In the genomic region with DNA sequence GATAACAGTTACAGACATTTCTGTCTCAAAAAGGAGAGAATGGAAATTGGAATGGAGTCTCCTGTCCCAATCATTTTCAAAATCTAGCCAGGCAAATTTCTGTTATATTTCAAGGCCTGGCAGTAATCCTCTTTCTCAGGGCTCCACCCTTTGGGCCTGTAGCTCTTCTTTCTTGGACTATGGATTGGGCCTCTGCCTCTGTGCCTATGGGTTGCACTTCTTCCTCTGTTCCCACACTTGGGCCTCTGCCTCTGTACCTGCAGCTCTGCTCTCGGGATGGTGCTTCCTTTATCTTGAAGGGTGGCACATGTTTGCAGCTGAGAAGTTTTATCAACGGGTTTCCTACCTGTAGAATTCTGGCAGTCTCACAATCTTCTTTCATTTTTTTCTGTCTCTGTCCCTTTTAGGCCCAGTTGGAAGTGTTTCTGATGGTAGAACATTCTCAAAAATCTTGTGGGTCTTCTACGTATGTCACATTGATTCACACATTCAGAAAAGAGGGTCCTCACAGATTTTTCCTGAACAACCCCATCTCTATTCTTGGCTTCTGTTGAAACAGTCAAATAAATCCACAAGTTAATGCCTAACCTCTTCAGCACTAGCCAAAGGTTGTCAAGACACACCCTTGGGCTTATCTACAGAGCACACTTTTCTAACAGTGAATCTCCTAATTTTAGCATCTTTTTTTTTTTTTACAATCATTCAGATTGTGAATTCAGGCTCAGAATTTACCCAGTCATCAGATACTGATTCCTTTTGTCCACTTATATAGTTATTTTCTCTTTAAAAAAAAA, we compare ENCODE assay signal across 31 cellular contexts.
"Had no signal": no experiment of that assay in that cellular context is flagged by ENCODE, and none has a peak within 500 bp of the region (broad histone marks: within the 10 kb centered on the region; RNA-seq: fewer than 3 reads in every experiment).

No MANE protein-coding gene starts in this region.

- ATAC-seq: activated naive CD4-positive, alpha-beta T cell treated with anti-CD3 and anti-CD28 coated beads, Interleukin-2, amount 50 U/mL, for 72 hours; activated T-cell treated with anti-CD3 and anti-CD28 coated beads, Interleukin-2, amount 50 U/mL, for 72 hours; foreskin keratinocyte; gastrocnemius medialis; heart left ventricle; T-helper 17 cell had no signal

- H3K4me1 ChIP-seq: ascending aorta, breast epithelium, foreskin keratinocyte, gastrocnemius medialis, heart left ventricle had no signal

- H3K27ac Mint-ChIP-seq: activated CD4-positive, alpha-beta memory T cell treated with anti-CD3 and anti-CD28 coated beads, Interleukin-2, amount 10 ng/mL, durations not matched to agents 7 days and 5 days; activated CD4-positive, alpha-beta T cell treated with anti-CD3 and anti-CD28 coated beads, Interleukin-2, amount 10 ng/mL, durations not matched to agents 7 days and 5 days; activated naive CD4-positive, alpha-beta T cell treated with anti-CD3 and anti-CD28 coated beads, Interleukin-2, amount 10 ng/mL, durations not matched to agents 7 days and 5 days; activated naive CD4-positive, alpha-beta T cell treated with anti-CD3 and anti-CD28 coated beads, Interleukin-2, amount 50 U/mL, for 72 hours; activated naive CD8-positive, alpha-beta T cell treated with anti-CD3 and anti-CD28 coated beads, Interleukin-2, amount 10 ng/mL, durations not matched to agents 7 days and 5 days; activated T-cell treated with anti-CD3 and anti-CD28 coated beads, Interleukin-2, amount 50 U/mL, for 24 hours; activated T-cell treated with anti-CD3 and anti-CD28 coated beads, Interleukin-2, amount 50 U/mL, for 72 hours; brain; T-helper 17 cell; T-helper 2 cell treated with Interferon-gamma antibody and Interleukin-4, amounts not matched to agents 5 μg/mL and 100 μg/mL, for 36 hours had no signal

- DNase-seq: activated CD4-positive, alpha-beta memory T cell treated with anti-CD3 and anti-CD28 coated beads, Interleukin-2, amount 10 ng/mL, durations not matched to agents 7 days and 5 days; activated CD4-positive, alpha-beta T cell treated with anti-CD3 and anti-CD28 coated beads for 1 hour; activated CD4-positive, alpha-beta T cell treated with anti-CD3 and anti-CD28 coated beads for 4 hours; activated CD4-positive, alpha-beta T cell treated with anti-CD3 and anti-CD28 coated beads, Interleukin-2, amount 10 ng/mL, durations not matched to agents 7 days and 5 days; activated CD4-positive, alpha-beta T cell treated with anti-CD3 and anti-CD28 coated beads, Interleukin-2, amount 50 U/mL, for 4 hours; activated CD8-positive, alpha-beta memory T cell treated with anti-CD3 and anti-CD28 coated beads, Interleukin-2, amount 50 U/mL, for 48 hours; activated gamma-delta T cell; activated naive CD4-positive, alpha-beta T cell; activated naive CD4-positive, alpha-beta T cell treated with anti-CD3 and anti-CD28 coated beads, Interleukin-2, amount 10 ng/mL, durations not matched to agents 7 days and 5 days; activated naive CD8-positive, alpha-beta T cell treated with anti-CD3 and anti-CD28 coated beads, Interleukin-2, amount 10 ng/mL, durations not matched to agents 7 days and 5 days; activated T-cell treated with anti-CD3 and anti-CD28 coated beads for 4 hours; activated T-cell treated with anti-CD3 and anti-CD28 coated beads, Interleukin-2, amount 50 U/mL, for 24 hours; activated T-cell treated with anti-CD3 and anti-CD28 coated beads, Interleukin-2, amount 50 U/mL, for 72 hours; central memory CD4-positive, alpha-beta T cell; cerebellar nuclear complex; effector CD8-positive, alpha-beta T cell; erythroblast; foreskin keratinocyte; gastrocnemius medialis; glutamatergic neuron; heart left ventricle; T-helper 1 cell; T-helper 17 cell; T1000 had no signal

- H3K27me3 ChIP-seq: ascending aorta, cardiac muscle cell, esophagus muscularis mucosa, foreskin keratinocyte, gastrocnemius medialis had no signal

- H3K9me3 ChIP-seq: ascending aorta, breast epithelium, esophagus muscularis mucosa, gastrocnemius medialis, heart left ventricle had no signal

- H3K4me3 ChIP-seq: ascending aorta, breast epithelium, cardiac muscle cell, esophagus muscularis mucosa, gastrocnemius medialis, heart left ventricle had no signal

- H3K36me3 Mint-ChIP-seq: activated naive CD4-positive, alpha-beta T cell treated with anti-CD3 and anti-CD28 coated beads, Interleukin-2, amount 10 ng/mL, durations not matched to agents 7 days and 5 days; activated naive CD4-positive, alpha-beta T cell treated with anti-CD3 and anti-CD28 coated beads, Interleukin-2, amount 50 U/mL, for 72 hours; brain had no signal

- H3K4me3 Mint-ChIP-seq: activated CD4-positive, alpha-beta memory T cell treated with anti-CD3 and anti-CD28 coated beads, Interleukin-2, amount 10 ng/mL, durations not matched to agents 7 days and 5 days; activated CD4-positive, alpha-beta T cell treated with anti-CD3 and anti-CD28 coated beads, Interleukin-2, amount 10 ng/mL, durations not matched to agents 7 days and 5 days; activated naive CD4-positive, alpha-beta T cell treated with anti-CD3 and anti-CD28 coated beads, Interleukin-2, amount 10 ng/mL, durations not matched to agents 7 days and 5 days; activated naive CD8-positive, alpha-beta T cell treated with anti-CD3 and anti-CD28 coated beads, Interleukin-2, amount 10 ng/mL, durations not matched to agents 7 days and 5 days; activated T-cell treated with anti-CD3 and anti-CD28 coated beads, Interleukin-2, amount 50 U/mL, for 24 hours; activated T-cell treated with anti-CD3 and anti-CD28 coated beads, Interleukin-2, amount 50 U/mL, for 72 hours; brain; T-helper 17 cell; T-helper 2 cell treated with Interferon-gamma antibody and Interleukin-4, amounts not matched to agents 5 μg/mL and 100 μg/mL, for 36 hours had no signal

- H3K9me3 Mint-ChIP-seq: activated CD4-positive, alpha-beta memory T cell treated with anti-CD3 and anti-CD28 coated beads, Interleukin-2, amount 10 ng/mL, durations not matched to agents 7 days and 5 days; activated naive CD4-positive, alpha-beta T cell treated with anti-CD3 and anti-CD28 coated beads, Interleukin-2, amount 10 ng/mL, durations not matched to agents 7 days and 5 days; activated naive CD4-positive, alpha-beta T cell treated with anti-CD3 and anti-CD28 coated beads, Interleukin-2, amount 50 U/mL, for 72 hours; activated naive CD8-positive, alpha-beta T cell treated with anti-CD3 and anti-CD28 coated beads, Interleukin-2, amount 10 ng/mL, durations not matched to agents 7 days and 5 days; activated T-cell treated with anti-CD3 and anti-CD28 coated beads, Interleukin-2, amount 50 U/mL, for 24 hours; activated T-cell treated with anti-CD3 and anti-CD28 coated beads, Interleukin-2, amount 50 U/mL, for 72 hours; T-helper 2 cell treated with Interferon-gamma antibody and Interleukin-4, amounts not matched to agents 5 μg/mL and 100 μg/mL, for 36 hours had no signal

- H3K27ac ChIP-seq: ascending aorta, breast epithelium, cardiac muscle cell, esophagus muscularis mucosa, foreskin keratinocyte, gastrocnemius medialis, heart left ventricle had no signal

- H3K36me3 ChIP-seq: ascending aorta, breast epithelium, cardiac muscle cell, esophagus muscularis mucosa, gastrocnemius medialis, heart left ventricle had no signal

- H3K27me3 Mint-ChIP-seq: activated CD4-positive, alpha-beta memory T cell treated with anti-CD3 and anti-CD28 coated beads, Interleukin-2, amount 10 ng/mL, durations not matched to agents 7 days and 5 days; activated CD4-positive, alpha-beta T cell treated with anti-CD3 and anti-CD28 coated beads, Interleukin-2, amount 10 ng/mL, durations not matched to agents 7 days and 5 days; activated naive CD4-positive, alpha-beta T cell treated with anti-CD3 and anti-CD28 coated beads, Interleukin-2, amount 10 ng/mL, durations not matched to agents 7 days and 5 days; activated naive CD8-positive, alpha-beta T cell treated with anti-CD3 and anti-CD28 coated beads, Interleukin-2, amount 10 ng/mL, durations not matched to agents 7 days and 5 days; T-helper 17 cell had no signal
